In genomic region chr20:49543858-49544437, GRCh38 we compare ENCODE assay signal across 17 cellular contexts. TPM values are rescaled to one million over a fixed set of nuclear protein-coding genes. Genes with fewer than 3 reads are reported as not detected.
A peak's percentile ranks its signal among the peaks of the same experiment; 100 is the strongest.
DNase-seq lines count a peak whose midpoint lies in the region; TF ChIP-seq lines count a peak whose summit lies in the region.
"Had no signal": no experiment of that assay in that cellular context is flagged by ENCODE, and none has a peak within 500 bp of the region (broad histone marks: within the 10 kb centered on the region; RNA-seq: fewer than 3 reads in every experiment).

No MANE protein-coding gene starts in this region.

- peaks cover 0 to 18% of the 10 kb centered on the region in 2 donors for H3K4me1 ChIP-seq in ascending aorta

- no peaks in the 10 kb centered on the region for H3K27me3 ChIP-seq in ascending aorta

- H3K36me3 Mint-ChIP-seq in T-helper 2 cell treated with Interferon-gamma antibody and Interleukin-4, amounts not matched to agents 5 μg/mL and 100 μg/mL, for 36 hours (ENCODE audit: low read depth): peaks cover 65% of the 10 kb centered on the region
- H3K36me3 Mint-ChIP-seq in nephron progenitor cell (ENCODE audit: low read depth): peaks cover 60% of the 10 kb centered on the region
- H3K36me3 Mint-ChIP-seq: CD4-positive, CD25-positive, alpha-beta regulatory T cell had no signal

- peak overlapping the region; percentile 32 for H3K27ac Mint-ChIP-seq in T-helper 2 cell treated with Interferon-gamma antibody and Interleukin-4, amounts not matched to agents 5 μg/mL and 100 μg/mL, for 36 hours
- H3K27ac Mint-ChIP-seq in nephron progenitor cell: peak overlapping the region; percentile 62
- H3K27ac Mint-ChIP-seq: B cell; CD4-positive, CD25-positive, alpha-beta regulatory T cell had no signal

- intact Hi-C loops in ascending aorta (cut with DNase I): loop anchor here (5.0 to 10.0 kb wide), 4 partner anchors 171 to 383 kb away; partner anchors contain the start of gene B4GALT5

- H3K4me3 ChIP-seq in ascending aorta: no peak overlapping the region

- TF ChIP-seq CTCF in ascending aorta (IDR thresholded peaks at IDR 0.05): no peak
- TF ChIP-seq CTCF in nephron progenitor cell (IDR thresholded peaks at IDR 0.05): no peak

- peaks cover 11% of the 10 kb centered on the region for H3K9me3 Mint-ChIP-seq in T-helper 2 cell treated with Interferon-gamma antibody and Interleukin-4, amounts not matched to agents 5 μg/mL and 100 μg/mL, for 36 hours
- peaks cover 19% of the 10 kb centered on the region for H3K9me3 Mint-ChIP-seq in nephron progenitor cell

- no peak overlapping the region for H3K4me3 Mint-ChIP-seq in T-helper 2 cell treated with Interferon-gamma antibody and Interleukin-4, amounts not matched to agents 5 μg/mL and 100 μg/mL, for 36 hours
- H3K4me3 Mint-ChIP-seq in nephron progenitor cell: peak overlapping the region; percentile 27
- H3K4me3 Mint-ChIP-seq: B cell; CD4-positive, CD25-positive, alpha-beta regulatory T cell had no signal

- peak overlapping the region; percentile 73 to 84 for H3K27ac ChIP-seq in ascending aorta
- H3K27ac ChIP-seq: 22Rv1, KMS-11 had no signal

- peaks cover 25% of the 10 kb centered on the region for H3K4me1 Mint-ChIP-seq in T-helper 2 cell treated with Interferon-gamma antibody and Interleukin-4, amounts not matched to agents 5 μg/mL and 100 μg/mL, for 36 hours (ENCODE audit: low read depth)
- H3K4me1 Mint-ChIP-seq in nephron progenitor cell: peaks cover 19% of the 10 kb centered on the region
- H3K4me1 Mint-ChIP-seq: B cell had no signal

- no peak for DNase-seq in T-helper 2 cell treated with Interferon-gamma antibody and Interleukin-4, amounts not matched to agents 5 μg/mL and 100 μg/mL, for 36 hours (ENCODE audit: low spot score)
- DNase-seq in T-helper 2 cell (no peak), ascending aorta (ENCODE audit: low spot score in 2 of 2) (no peak), nephron progenitor cell (no peak), ureter (ENCODE audit: low spot score) (peak; percentile 35), GM03348 (ENCODE audit: low spot score) (no peak), hippocampal formation (lab: John Stamatoyannopoulos, UW) (no peak), activated gamma-delta T cell (lab: John Stamatoyannopoulos, UW) (no peak)
- DNase-seq: CD4-positive, CD25-positive, alpha-beta regulatory T cell; DMS153; NCI-H1092 treated with DMSO at 0.1 percent for 48 hours; NCI-H1694; NCI-H524 had no signal

- no peaks in the 10 kb centered on the region for H3K27me3 Mint-ChIP-seq in T-helper 2 cell treated with Interferon-gamma antibody and Interleukin-4, amounts not matched to agents 5 μg/mL and 100 μg/mL, for 36 hours (ENCODE audit: low read depth)
- peaks cover 9% of the 10 kb centered on the region for H3K27me3 Mint-ChIP-seq in nephron progenitor cell (ENCODE audit: low read depth, poor library complexity)

- no peaks in the 10 kb centered on the region for H3K9me3 ChIP-seq in ascending aorta

- H3K36me3 ChIP-seq in ascending aorta: peaks cover 91 to 95% of the 10 kb centered on the region in 2 donors

RNA-seq across cellular contexts. Expression of gene PTGIS, which starts 24.0 kb away (rescaled TPM):
- total RNA-seq in ascending aorta (288 TPM), ureter (57.8 TPM)
- total RNA-seq: B cell; CD4-positive, CD25-positive, alpha-beta regulatory T cell; H4 had no signal
